ENCODE assay signal across 8 cellular contexts in genomic region chr14:102776761-102777710, GRCh38. TPM values are rescaled to one million over a fixed set of nuclear protein-coding genes. Genes with fewer than 3 reads are reported as not detected.
DNase-seq lines count a peak whose midpoint lies in the region; TF ChIP-seq lines count a peak whose summit lies in the region.

Gene TRAF3 (plus strand): TSS chr14:102777449. CDS start chr14:102870202, 92,753 bp downstream.

- in situ Hi-C loops in GM23248 (cut with MboI) = loop anchor here (10.0 kb wide), 1 partner anchor 138 kb away; no protein-coding TSS in a partner anchor

- H3K4me2 ChIP-seq in GM23248 (ENCODE audit: unreplicated experiment) = peak within 1 kb of the TSS; percentile 95

- no peak for TF ChIP-seq CTCF in choroid plexus epithelial cell (conservative IDR thresholded peaks at IDR 0.05; ENCODE audit: low read depth, low read length)

- peaks cover 18% of the 10 kb centered on the region for H3K4me1 ChIP-seq in GM23248 (ENCODE audit: insufficient read depth)

- peak within 1 kb of the TSS; percentile 77 for H3K27ac ChIP-seq in GM23248

- H2AFZ ChIP-seq in GM23248 = peak within 1 kb of the TSS; percentile 79

- H3F3A ChIP-seq in GM23248 (ENCODE audit: insufficient read depth) = peaks cover 35% of the 10 kb centered on the region

- WGBS in GM23248 (ENCODE audit: low coverage in 1 of 2, low lambda C conversion rate in 2 of 2, missing lambda C conversion rate in 2 of 2), 2 experiments = 23 to 53% methylated on average over 35 to 96 of the region's 163 CpGs

- H3K9me2 ChIP-seq in GM23248 (ENCODE audit: insufficient read depth) = no peaks in the 10 kb centered on the region

- no peaks in the 10 kb centered on the region for H3K27me3 ChIP-seq in GM23248 (replicated peaks; ENCODE audit: insufficient read depth)
- no peaks in the 10 kb centered on the region for H3K27me3 ChIP-seq in MG63

- H3K9me3 ChIP-seq in GM23248 (ENCODE audit: low read depth) (no peaks in the 10 kb centered on the region), MG63 (no peaks in the 10 kb centered on the region)

- H3K79me2 ChIP-seq in GM23248 (ENCODE audit: insufficient read depth) = peaks cover 37% of the 10 kb centered on the region

- H4K20me1 ChIP-seq in GM23248 (ENCODE audit: insufficient read depth) = no peaks in the 10 kb centered on the region

- H3K36me3 ChIP-seq in GM23248 (ENCODE audit: low read depth) (no peaks in the 10 kb centered on the region), MG63 (no peaks in the 10 kb centered on the region; the same call in 1 of the 2 replicates)

- DNase-seq in ELR (ENCODE audit: low read depth) = peak; percentile 83
- peak; percentile 86 for DNase-seq in GM23248
- peak; percentile 64 for DNase-seq in MG63
- peak; percentile 84 for DNase-seq in activated CD4-positive, alpha-beta T cell treated with anti-CD3 and anti-CD28 coated beads for 48 hours
- DNase-seq in choroid plexus epithelial cell (ENCODE audit: low read depth) = peak; percentile 77
- peak; percentile 84 for DNase-seq in left kidney (ENCODE audit: low read depth, low spot score)
- DNase-seq in stimulated activated CD4-positive, alpha-beta T cell treated with anti-CD3 and anti-CD28 coated beads, Interleukin-1b, Interleukin-23, amount 100 ng/mL, for 48 hours = peak; percentile 76
- DNase-seq in DMS153 treated with DMSO at 0.1 percent for 48 hours (lab: John Stamatoyannopoulos, UW; ENCODE audit: unreplicated experiment) = no peak

- peak within 1 kb of the TSS; percentile 94 for H3K9ac ChIP-seq in GM23248

- H3K4me3 ChIP-seq in GM23248 (peak within 1 kb of the TSS; percentile 78), MG63 (peak within 1 kb of the TSS; percentile 60), choroid plexus epithelial cell (ENCODE audit: low read depth, low read length) (peak within 1 kb of the TSS; percentile 63)

RNA-seq across cellular contexts. Expression of gene TRAF3, which starts in this region (rescaled TPM):
- 17.9 and 18.6 TPM in 2 replicates for total RNA-seq in GM23248 (2014; rRNA removed; shearing (Covaris generic))
- polyA plus RNA-seq in GM23248 (2016; fragmentation: Nextera tagmentation; extraction: Ambion mirVana) = 7.8 and 7.9 TPM in 2 replicates
- total RNA-seq in MG63 (2014; rRNA removed; shearing (Covaris generic); ENCODE audit: low replicate concordance) = 10.8 and 12.0 TPM in 2 replicates
